Comparison of ENCODE assay signal across 21 cellular contexts in genomic region chr19:4649392-4650094, GRCh38. TPM values are rescaled to one million over a fixed set of nuclear protein-coding genes. Genes with fewer than 3 reads are reported as not detected.
DNase-seq lines count a peak whose midpoint lies in the region; ATAC-seq and TF ChIP-seq lines count a peak whose summit lies in the region.
"Had no signal": no experiment of that assay in that cellular context is flagged by ENCODE, and none has a peak within 500 bp of the region (broad histone marks: within the 10 kb centered on the region; RNA-seq: fewer than 3 reads in every experiment).

No MANE protein-coding gene starts in this region.

- peaks cover 3% of the 10 kb centered on the region for H3K79me2 ChIP-seq in mammary epithelial cell (ENCODE audit: insufficient read depth, low read length)

- no peak overlapping the region for H3K9ac ChIP-seq in mammary epithelial cell (ENCODE audit: insufficient read depth, low read length)
- H3K9ac ChIP-seq in stomach smooth muscle (ENCODE audit: low read length in 2 of 2) = peak overlapping the region in 1 of 2 donors; percentile 6

- 89% methylated on average over 13 of the region's 20 CpGs for whole genome bisulfite sequencing in mammary epithelial cell (ENCODE audit: low coverage, missing lambda C conversion rate)

- ATAC-seq in activated T-helper 17 cell treated with anti-CD3 and anti-CD28 coated beads, Interleukin-2, amount 50 U/mL, for 72 hours (replicated peaks) = peak; percentile 16
- ATAC-seq in memory B cell (ENCODE audit: low read depth) (no peak), GM19455 (IDR thresholded peaks at IDR 0.05; ENCODE audit: unreplicated experiment) (no peak)

- H3K27ac ChIP-seq in mammary epithelial cell (ENCODE audit: insufficient read depth, low read depth, low read length) (no peak overlapping the region), stomach smooth muscle (ENCODE audit: low read length) (peak overlapping the region; percentile 99)
- H3K27ac ChIP-seq: breast epithelium, neutrophil, PC-9, SK-N-MC had no signal

- no peaks in the 10 kb centered on the region for H3K4me1 ChIP-seq in mammary epithelial cell (ENCODE audit: insufficient read depth, low read length)
- H3K4me1 ChIP-seq in stomach smooth muscle (ENCODE audit: control insufficient read depth, insufficient read depth, low read length) = peaks cover 37% of the 10 kb centered on the region
- H3K4me1 ChIP-seq: breast epithelium, HAP-1 had no signal

- in situ Hi-C loops in mammary epithelial cell (cut with MboI; ENCODE audit: low sequenced_read_pairs in 2 of 2) = no loop called here

- no peak for DNase-seq in MCF 10A (ENCODE audit: unreplicated experiment)
- DNase-seq in mammary epithelial cell = no peak
- no peak for DNase-seq in memory B cell (ENCODE audit: low spot score in 2 of 2)
- DNase-seq in EL = no peak
- no peak for DNase-seq in GF-D8 (lab: John Stamatoyannopoulos, UW)
- DNase-seq: activated CD8-positive, alpha-beta memory T cell treated with anti-CD3 and anti-CD28 coated beads for 24 hours; erythroblast; GDM1; NCI-H146; PC-9; stimulated activated CD4-positive, alpha-beta T cell treated with anti-CD3 and anti-CD28 coated beads, Interleukin-15, amount 100 ng/mL, for 24 hours; stimulated activated naive CD4-positive, alpha-beta T cell had no signal

- H3K9me3 Mint-ChIP-seq in MCF 10A (ENCODE audit: unreplicated experiment) = no peaks in the 10 kb centered on the region
- no peaks in the 10 kb centered on the region for H3K9me3 Mint-ChIP-seq in activated T-helper 17 cell treated with anti-CD3 and anti-CD28 coated beads, Interleukin-2, amount 50 U/mL, for 72 hours
- no peaks in the 10 kb centered on the region for H3K9me3 Mint-ChIP-seq in memory B cell
- H3K9me3 Mint-ChIP-seq: activated T-helper 1 cell treated with anti-CD3 and anti-CD28 coated beads, Interleukin-12 subunit alpha, Interleukin-12 subunit beta, Interleukin-2, Interleukin-4 antibody, amounts not matched to agents 30 ng/mL and 10 ng/mL and 1 ng/mL, durations not matched to agents 14 hours and 24 hours and 36 hours; CD14-positive monocyte had no signal

- no peaks in the 10 kb centered on the region for H3K27me3 ChIP-seq in mammary epithelial cell (ENCODE audit: insufficient read depth, low read length)
- H3K27me3 ChIP-seq in stomach smooth muscle (ENCODE audit: control insufficient read depth in 1 of 2, insufficient read depth in 2 of 2, low read length in 2 of 2) = no peaks in the 10 kb centered on the region
- H3K27me3 ChIP-seq: breast epithelium, neutrophil had no signal

- H3K9me3 ChIP-seq in mammary epithelial cell (replicated peaks; ENCODE audit: insufficient read depth, low read length) (no peaks in the 10 kb centered on the region), stomach smooth muscle (ENCODE audit: control insufficient read depth in 2 of 2, low read length in 2 of 2) (no peaks in the 10 kb centered on the region)
- H3K9me3 ChIP-seq: breast epithelium, HAP-1, neutrophil had no signal

- dilution Hi-C loops in mammary epithelial cell (cut with HindIII; ENCODE audit: low sequenced_read_pairs) = loop anchor here (5.0 to 10.0 kb wide), 6 partner anchors 43 to 205 kb away; no protein-coding TSS in a partner anchor

- H3K4me1 Mint-ChIP-seq in MCF 10A (ENCODE audit: insufficient read depth, unreplicated experiment) (no peaks in the 10 kb centered on the region), memory B cell (peaks cover 16% of the 10 kb centered on the region)
- H3K4me1 Mint-ChIP-seq in activated T-helper 17 cell treated with anti-CD3 and anti-CD28 coated beads, Interleukin-2, amount 50 U/mL, for 72 hours = no peaks in the 10 kb centered on the region

- H3K36me3 Mint-ChIP-seq in MCF 10A (ENCODE audit: insufficient read depth, unreplicated experiment) = peaks cover 5% of the 10 kb centered on the region
- peaks cover 18% of the 10 kb centered on the region for H3K36me3 Mint-ChIP-seq in activated T-helper 17 cell treated with anti-CD3 and anti-CD28 coated beads, Interleukin-2, amount 50 U/mL, for 72 hours (ENCODE audit: low read depth)
- H3K36me3 Mint-ChIP-seq in memory B cell = peaks cover 6% of the 10 kb centered on the region

- H4K20me1 ChIP-seq in mammary epithelial cell (ENCODE audit: insufficient read depth, low read length) = no peaks in the 10 kb centered on the region

- H3K27ac Mint-ChIP-seq in MCF 10A (ENCODE audit: low read depth, unreplicated experiment) (peak overlapping the region; percentile 59), memory B cell (peak overlapping the region; percentile 28)
- H3K27ac Mint-ChIP-seq in activated T-helper 17 cell treated with anti-CD3 and anti-CD28 coated beads, Interleukin-2, amount 50 U/mL, for 72 hours = no peak overlapping the region
- H3K27ac Mint-ChIP-seq: activated T-helper 1 cell treated with anti-CD3 and anti-CD28 coated beads, Interleukin-12 subunit alpha, Interleukin-12 subunit beta, Interleukin-2, Interleukin-4 antibody, amounts not matched to agents 30 ng/mL and 10 ng/mL and 1 ng/mL, durations not matched to agents 14 hours and 24 hours and 36 hours had no signal

- H3K4me3 ChIP-seq in mammary epithelial cell (replicated peaks in 1 of 3; ENCODE audit: insufficient read depth in 1 of 3, low read depth in 2 of 3, low read length in 3 of 3) (no peak overlapping the region), stomach smooth muscle (ENCODE audit: low read length in 2 of 2) (no peak overlapping the region)
- H3K4me3 ChIP-seq: breast epithelium, HAP-1, PC-9, SK-N-MC had no signal

- H3K4me3 Mint-ChIP-seq in MCF 10A (ENCODE audit: unreplicated experiment) (no peak overlapping the region), memory B cell (no peak overlapping the region)
- no peak overlapping the region for H3K4me3 Mint-ChIP-seq in activated T-helper 17 cell treated with anti-CD3 and anti-CD28 coated beads, Interleukin-2, amount 50 U/mL, for 72 hours
- H3K4me3 Mint-ChIP-seq: activated T-helper 1 cell treated with anti-CD3 and anti-CD28 coated beads, Interleukin-12 subunit alpha, Interleukin-12 subunit beta, Interleukin-2, Interleukin-4 antibody, amounts not matched to agents 30 ng/mL and 10 ng/mL and 1 ng/mL, durations not matched to agents 14 hours and 24 hours and 36 hours; CD14-positive monocyte had no signal

- BruUV-seq in MCF 10A (replicated peaks; lab: Mats Ljungman, UMichigan) (no TSS peak), mammary epithelial cell (replicated peaks; lab: Mats Ljungman, UMichigan) (no TSS peak)

- H3K36me3 ChIP-seq in mammary epithelial cell (ENCODE audit: insufficient read depth, low read length) = peaks cover 3% of the 10 kb centered on the region
- H3K36me3 ChIP-seq in stomach smooth muscle (ENCODE audit: control insufficient read depth in 2 of 2, insufficient read depth in 2 of 2, low read length in 2 of 2) = peaks cover 5 to 18% of the 10 kb centered on the region in 2 donors
- H3K36me3 ChIP-seq: breast epithelium had no signal

- TF ChIP-seq CTCF in MCF 10A (IDR thresholded peaks at IDR 0.05; ENCODE audit: unreplicated experiment) (no peak), mammary epithelial cell (conservative IDR thresholded peaks at IDR 0.05 in 1 of 2, IDR thresholded peaks at IDR 0.05 in 1 of 2; ENCODE audit: extremely low read depth in 1 of 2, insufficient read depth in 1 of 2, low read depth in 1 of 2, low read length in 2 of 2) (no peak)

- H3K4me2 ChIP-seq in mammary epithelial cell (ENCODE audit: insufficient read depth, low read depth, low read length) = no peak overlapping the region
- H3K4me2 ChIP-seq: PC-9 had no signal

- CTCF ChIA-PET in MCF 10A (lab: Yijun Ruan, JAX) (interaction anchor here (0.6 to 0.9 kb wide), 2 partner anchors 13 to 28 kb away, joined by 3 read pairs; no protein-coding TSS in a partner anchor), mammary epithelial cell (lab: Charles Lee; ENCODE audit: low non-redundant PET) (no interaction called here)

- H2AFZ ChIP-seq in mammary epithelial cell (ENCODE audit: low read depth, low read length) = no peak overlapping the region
- H2AFZ ChIP-seq: PC-9 had no signal

- POLR2A ChIA-PET in MCF 10A (lab: Yijun Ruan, JAX) = no interaction called here

- H3K27me3 Mint-ChIP-seq in MCF 10A (ENCODE audit: insufficient read depth, unreplicated experiment) (no peaks in the 10 kb centered on the region), memory B cell (no peaks in the 10 kb centered on the region)
- no peaks in the 10 kb centered on the region for H3K27me3 Mint-ChIP-seq in activated T-helper 17 cell treated with anti-CD3 and anti-CD28 coated beads, Interleukin-2, amount 50 U/mL, for 72 hours

- intact Hi-C loops in MCF 10A (cut with micrococcal nuclease) = loop anchor here (5.0 kb wide), 1 partner anchor 73 kb away; the partner anchor contains the start of gene DPP9
- intact Hi-C loops in mammary epithelial cell (cut with micrococcal nuclease) = no loop called here

RNA-seq across cellular contexts. Expression of gene TNFAIP8L1, which starts 10.2 kb away (rescaled TPM):
- total RNA-seq in MCF 10A (2022) (2.7 and 3.6 TPM in 2 replicates), mammary epithelial cell (1 to 10 TPM; 2.3 to 7.3 TPM)
- 4.6 TPM for polyA plus RNA-seq in mammary epithelial cell
- polyA minus RNA-seq in mammary epithelial cell = 1.1 TPM
- 10 to 100 TPM; 18.0 to 23.6 TPM for total RNA-seq in activated T-helper 17 cell treated with anti-CD3 and anti-CD28 coated beads, Interleukin-2, amount 50 U/mL, for 72 hours

RNA-seq across cellular contexts. Expression of gene MYDGF, which starts 20.6 kb away (rescaled TPM):
- total RNA-seq in MCF 10A (2022) (188 and 231 TPM in 2 replicates), mammary epithelial cell (100 to 1,000 TPM in 1 of 2 donors, 10 to 100 TPM in 1; 57.7 to 105 TPM)
- 172 TPM for polyA plus RNA-seq in mammary epithelial cell
- polyA minus RNA-seq in mammary epithelial cell = 70.4 TPM
- total RNA-seq in activated T-helper 17 cell treated with anti-CD3 and anti-CD28 coated beads, Interleukin-2, amount 50 U/mL, for 72 hours = 10 to 100 TPM; 47.8 to 79.0 TPM
